ENCODE assay signal across 26 cellular contexts in the genomic region with DNA sequence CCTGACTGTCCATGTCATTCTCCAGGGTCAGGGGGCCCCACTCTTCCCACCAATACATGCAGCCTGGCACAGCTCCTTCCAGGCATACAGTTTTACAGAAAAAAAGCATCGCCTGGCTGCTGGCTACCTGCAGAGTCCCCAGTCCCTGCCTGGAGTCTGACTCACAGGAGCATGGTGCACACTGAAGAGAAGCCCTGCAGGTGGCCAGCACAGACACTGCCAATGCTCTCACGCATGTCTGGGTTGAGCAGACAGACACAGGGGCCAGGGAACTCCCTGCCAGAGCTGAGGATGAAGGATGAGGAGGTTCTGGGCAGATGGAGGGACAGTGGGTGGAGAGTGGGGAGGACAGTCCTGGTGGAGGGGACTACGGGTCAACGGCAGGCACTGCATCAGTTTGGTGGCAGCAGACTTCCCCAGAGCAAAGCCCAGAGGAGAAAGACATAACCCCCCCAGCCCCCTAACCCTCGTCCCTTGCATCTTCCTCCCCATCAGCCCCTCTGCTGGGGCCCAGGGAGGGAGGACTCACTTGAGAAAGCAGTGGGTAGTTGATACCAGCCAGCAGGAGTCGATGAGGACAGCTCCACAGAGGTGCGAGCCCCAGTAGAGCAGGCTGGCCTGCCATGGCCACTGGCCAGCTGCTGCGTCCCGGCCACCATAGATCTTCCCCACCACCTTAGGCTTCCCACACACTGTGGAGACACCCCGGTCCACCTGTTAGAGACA.
DNase-seq lines count a peak whose midpoint lies in the region; ATAC-seq, FAIRE-seq and TF ChIP-seq lines count a peak whose summit lies in the region.
"Had no signal": no experiment of that assay in that cellular context is flagged by ENCODE, and none has a peak within 500 bp of the region (broad histone marks: within the 10 kb centered on the region; RNA-seq: fewer than 3 reads in every experiment).

No MANE protein-coding gene starts in this region.

- TF ChIP-seq EP300 in sigmoid colon (IDR thresholded peaks at IDR 0.05): no peak

- no peaks in the 10 kb centered on the region for H3K4me1 ChIP-seq in sigmoid colon

- peak; percentile 18 to 45 for DNase-seq in SHP77 (lab: John Stamatoyannopoulos, UW)
- DNase-seq in SHP77 treated with DMSO at 0.1 percent for 48 hours (lab: John Stamatoyannopoulos, UW): no peak
- DNase-seq in NCI-H69 (lab: John Stamatoyannopoulos, UW): peak; percentile 77
- DNase-seq in cerebellum (ENCODE audit: low spot score): peak; percentile 60
- DNase-seq in stimulated activated effector memory CD8-positive, alpha-beta T cell treated with anti-CD3 and anti-CD28 coated beads, Interleukin-12 subunit alpha, Interleukin-12 subunit beta, amount 100 ng/mL, for 72 hours (ENCODE audit: low spot score in 2 of 2): no peak
- no peak for DNase-seq in HuH-7 (ENCODE audit: low spot score)
- DNase-seq in HTR-8/SVneo (ENCODE audit: insufficient read length, low spot score): no peak
- DNase-seq in sigmoid colon: no peak
- DNase-seq: activated CD4-positive, alpha-beta T cell treated with anti-CD3 and anti-CD28 coated beads for 36 hours; activated CD8-positive, alpha-beta T cell treated with anti-CD3 and anti-CD28 coated beads, Interleukin-2, amount 10 ng/mL, durations not matched to agents 7 days and 5 days; CD8-positive, alpha-beta T cell; HCEC 1CT; left ventricle myocardium superior; naive B cell; NCI-H1694 treated with DMSO at 0.1 percent for 48 hours; NCI-H2171; NCI-H524 treated with DMSO at 0.1 percent for 48 hours; nucleus accumbens; T-helper 2 cell had no signal

- H3K27me3 ChIP-seq in sigmoid colon: no peaks in the 10 kb centered on the region
- H3K27me3 ChIP-seq: tibial nerve had no signal

- H3K36me3 Mint-ChIP-seq in stimulated activated effector memory CD8-positive, alpha-beta T cell treated with anti-CD3 and anti-CD28 coated beads, Interleukin-12 subunit alpha, Interleukin-12 subunit beta, amount 100 ng/mL, for 72 hours: no peaks in the 10 kb centered on the region
- H3K36me3 Mint-ChIP-seq: activated naive CD4-positive, alpha-beta T cell treated with anti-CD3 and anti-CD28 coated beads, Interleukin-2, amount 50 U/mL, for 72 hours; CD8-positive, alpha-beta T cell; mesothelial cell of epicardium; naive B cell had no signal

- H3K9me3 Mint-ChIP-seq in stimulated activated effector memory CD8-positive, alpha-beta T cell treated with anti-CD3 and anti-CD28 coated beads, Interleukin-12 subunit alpha, Interleukin-12 subunit beta, amount 100 ng/mL, for 72 hours: no peaks in the 10 kb centered on the region
- H3K9me3 Mint-ChIP-seq: activated T-helper 2 cell treated with anti-CD3 and anti-CD28 coated beads, Interferon-gamma antibody, Interleukin-2, Interleukin-4, amounts not matched to agents 10 μg/mL and 5 μg/mL and 100 μg/mL, durations not matched to agents 14 hours and 24 hours and 36 hours; CD8-positive, alpha-beta T cell had no signal

- no peak overlapping the region for H3K4me3 ChIP-seq in sigmoid colon
- H3K4me3 ChIP-seq: SK-N-MC, tibial nerve had no signal

- H3K9me3 ChIP-seq in sigmoid colon: no peaks in the 10 kb centered on the region
- H3K9me3 ChIP-seq: tibial nerve had no signal

- no peak for TF ChIP-seq POLR2A in sigmoid colon (IDR thresholded peaks at IDR 0.05)

- H3K4me1 Mint-ChIP-seq in stimulated activated effector memory CD8-positive, alpha-beta T cell treated with anti-CD3 and anti-CD28 coated beads, Interleukin-12 subunit alpha, Interleukin-12 subunit beta, amount 100 ng/mL, for 72 hours: peaks cover 7% of the 10 kb centered on the region
- H3K4me1 Mint-ChIP-seq: activated CD4-positive, alpha-beta T cell treated with anti-CD3 and anti-CD28 coated beads for 36 hours; mesothelial cell of epicardium; naive B cell had no signal

- 73 to 90% methylated on average over 10 of the region's 10 CpGs for WGBS in sigmoid colon, 2 donors

- no peak overlapping the region for H3K27ac Mint-ChIP-seq in stimulated activated effector memory CD8-positive, alpha-beta T cell treated with anti-CD3 and anti-CD28 coated beads, Interleukin-12 subunit alpha, Interleukin-12 subunit beta, amount 100 ng/mL, for 72 hours
- H3K27ac Mint-ChIP-seq: activated CD4-positive, alpha-beta T cell treated with anti-CD3 and anti-CD28 coated beads for 36 hours; activated CD8-positive, alpha-beta T cell treated with anti-CD3 and anti-CD28 coated beads, Interleukin-2, amount 10 ng/mL, durations not matched to agents 7 days and 5 days; activated T-helper 2 cell treated with anti-CD3 and anti-CD28 coated beads, Interferon-gamma antibody, Interleukin-2, Interleukin-4, amounts not matched to agents 10 μg/mL and 5 μg/mL and 100 μg/mL, durations not matched to agents 14 hours and 24 hours and 36 hours; CD8-positive, alpha-beta T cell; mesothelial cell of epicardium had no signal

- intact Hi-C loops in sigmoid colon (cut with DNase I): no loop called here

- TF ChIP-seq CTCF in sigmoid colon (IDR thresholded peaks at IDR 0.05): no peak

- no peaks in the 10 kb centered on the region for H3K36me3 ChIP-seq in sigmoid colon
- H3K36me3 ChIP-seq: tibial nerve had no signal

- FAIRE-seq in HTR-8/SVneo (lab: Jason Lieb, UNC): no peak
- FAIRE-seq: A204.1, islet of Langerhans had no signal

- H3K4me3 Mint-ChIP-seq in stimulated activated effector memory CD8-positive, alpha-beta T cell treated with anti-CD3 and anti-CD28 coated beads, Interleukin-12 subunit alpha, Interleukin-12 subunit beta, amount 100 ng/mL, for 72 hours: no peak overlapping the region
- H3K4me3 Mint-ChIP-seq: activated CD4-positive, alpha-beta T cell treated with anti-CD3 and anti-CD28 coated beads for 36 hours; activated CD8-positive, alpha-beta T cell treated with anti-CD3 and anti-CD28 coated beads, Interleukin-2, amount 10 ng/mL, durations not matched to agents 7 days and 5 days; CD8-positive, alpha-beta T cell; mesothelial cell of epicardium; naive B cell had no signal

- H3K27ac ChIP-seq in sigmoid colon: no peak overlapping the region
- H3K27ac ChIP-seq: SK-N-MC, tibial nerve had no signal

- peak; percentile 31 for ATAC-seq in stimulated activated effector memory CD8-positive, alpha-beta T cell treated with anti-CD3 and anti-CD28 coated beads, Interleukin-12 subunit alpha, Interleukin-12 subunit beta, amount 100 ng/mL, for 72 hours
- ATAC-seq: activated CD4-positive, alpha-beta T cell treated with anti-CD3 and anti-CD28 coated beads for 36 hours; activated CD8-positive, alpha-beta T cell treated with anti-CD3 and anti-CD28 coated beads, Interleukin-2, amount 10 ng/mL, durations not matched to agents 7 days and 5 days; CD8-positive, alpha-beta T cell; left ventricle myocardium superior had no signal

Comparison
In these comparisons a context has a peak if more than half of its experiments do, and no peak if none do; other contexts are left out.
1. DNase-seq: peak in SHP77 (2 of 2), NCI-H69 (single experiment) and cerebellum (single experiment); none in SHP77 treated with DMSO at 0.1 percent for 48 hours (single experiment), stimulated activated effector memory CD8-positive, alpha-beta T cell treated with anti-CD3 and anti-CD28 coated beads, Interleukin-12 subunit alpha, Interleukin-12 subunit beta, amount 100 ng/mL, for 72 hours (0 of 2), HuH-7 (single experiment), HTR-8/SVneo (single experiment) and sigmoid colon (single experiment).